ENCODE assay signal across 1 cellular context in genomic region chr5:43602456-43602817, GRCh38.
TF ChIP-seq lines count a peak whose summit lies in the region.

No MANE protein-coding gene starts in this region.

TF ChIP-seq in K562, 482 proteins besides CTCF, POLR2A, EP300 and RAD21 (continued from another document):
- 0 out of 2 replicates have a peak, but pooled peaks have one; percentile 37 for TF ChIP-seq HINFP (tag; conservative IDR thresholded peaks at IDR 0.05; ENCODE audit: low read depth)
- no peak for TF ChIP-seq ZNF436 (CRISPR knock-in tag; IDR thresholded peaks at IDR 0.05)
- TF ChIP-seq BRCA1 (IDR thresholded peaks at IDR 0.05), result no peak
- TF ChIP-seq BRCA1 (CRISPR knock-in tag; IDR thresholded peaks at IDR 0.05), result no peak
- TF ChIP-seq SIRT6 (IDR thresholded peaks at IDR 0.05; ENCODE audit: low read depth, low read length), result no peak
- no peak for TF ChIP-seq CHCHD3 (CRISPR knock-in tag; IDR thresholded peaks at IDR 0.05)
- no peak for TF ChIP-seq KLF16 (IDR thresholded peaks at IDR 0.05)
- no peak for TF ChIP-seq KDM5B (IDR thresholded peaks at IDR 0.05; ENCODE audit: insufficient replicate concordance, low read depth, low read length)
- TF ChIP-seq HSF4 (CRISPR knock-in tag; IDR thresholded peaks at IDR 0.05; ENCODE audit: borderline replicate concordance), result no peak
- no peak for TF ChIP-seq GATAD2B (IDR thresholded peaks at IDR 0.05; ENCODE audit: borderline replicate concordance)
- no peak for TF ChIP-seq FOS (IDR thresholded peaks at IDR 0.05; ENCODE audit: extremely low read depth, insufficient read length)
- no peak for TF ChIP-seq ZNF57 (CRISPR knock-in tag; IDR thresholded peaks at IDR 0.05)
- TF ChIP-seq ZBTB5 (IDR thresholded peaks at IDR 0.05), result no peak
- no peak for TF ChIP-seq SETDB1 (IDR thresholded peaks at IDR 0.05; ENCODE audit: low read length)
- TF ChIP-seq ZNF253 (CRISPR knock-in tag; conservative IDR thresholded peaks at IDR 0.05), result no peak
- TF ChIP-seq TCF3 (CRISPR knock-in tag; IDR thresholded peaks at IDR 0.05), result no peak
- no peak for TF ChIP-seq CEBPZ (IDR thresholded peaks at IDR 0.05; ENCODE audit: borderline replicate concordance, low read depth, low read length)
- no peak for TF ChIP-seq ZNF217 (CRISPR knock-in tag; IDR thresholded peaks at IDR 0.05)
- no peak; the same call in 1 of the 2 replicates for TF ChIP-seq SP1 (CRISPR knock-in tag; IDR thresholded peaks at IDR 0.05)
- TF ChIP-seq UBTF (IDR thresholded peaks at IDR 0.05; ENCODE audit: borderline replicate concordance in 1 of 2, low read depth in 2 of 2, low read length in 2 of 2), result 0 out of 4 replicates have a peak, but pooled peaks of 1 of the 2 experiments have one; percentile 71
